In genomic region chr13:44879452-44880058, GRCh38 we compare ENCODE assay signal across 8 cellular contexts.
A peak's percentile ranks its signal among the peaks of the same experiment; 100 is the strongest.
DNase-seq lines count a peak whose midpoint lies in the region; ATAC-seq and TF ChIP-seq lines count a peak whose summit lies in the region.

No MANE protein-coding gene starts in this region.

- DNase-seq in AG04450 (ENCODE audit: low read depth, low spot score) = no peak
- DNase-seq in RPMI7951 (ENCODE audit: low read depth) = peak; percentile 57
- peak; percentile 72 for DNase-seq in fibroblast of the aortic adventitia (ENCODE audit: low read depth)
- DNase-seq in upper lobe of left lung = peak in 1 of 2 donors; percentile 34
- no peak for DNase-seq in OCI-M2 (lab: John Stamatoyannopoulos, UW; ENCODE audit: unreplicated experiment)

- no peaks in the 10 kb centered on the region for H3K4me1 ChIP-seq in upper lobe of left lung

- H3K27ac ChIP-seq in AG04450 (ENCODE audit: low read depth, low read length) (no peak overlapping the region), upper lobe of left lung (no peak overlapping the region)

- H3K9me3 ChIP-seq in AG04450 (ENCODE audit: control insufficient read depth, insufficient read depth, low read length) = peaks cover 11% of the 10 kb centered on the region
- no peaks in the 10 kb centered on the region for H3K9me3 ChIP-seq in upper lobe of left lung

- H3K4me3 ChIP-seq in AG04450 (ENCODE audit: low read depth, low read length) = no peak overlapping the region
- H3K4me3 ChIP-seq in GM12875 (ENCODE audit: low read depth, low read length) = no peak overlapping the region
- H3K4me3 ChIP-seq in fibroblast of the aortic adventitia (ENCODE audit: low read depth, low read length) = no peak overlapping the region
- no peak overlapping the region for H3K4me3 ChIP-seq in upper lobe of left lung

- TF ChIP-seq CTCF in AG04450 (IDR thresholded peaks at IDR 0.05; ENCODE audit: low read depth, low read length) (peak; percentile 43), GM12875 (IDR thresholded peaks at IDR 0.05; ENCODE audit: borderline replicate concordance, insufficient read depth, low read depth, low read length) (peak; percentile 61), fibroblast of the aortic adventitia (IDR thresholded peaks at IDR 0.05; ENCODE audit: insufficient read depth, low read length) (peak; percentile 61), upper lobe of left lung (IDR thresholded peaks at IDR 0.05) (peak in 4 of 6 experiments; percentile 16 to 47 (median 30))

- ATAC-seq in upper lobe of left lung (ENCODE audit: low FRiP score in 2 of 2) = no peak
- no peak for ATAC-seq in HG02763 (IDR thresholded peaks at IDR 0.05; ENCODE audit: unreplicated experiment)
- ATAC-seq in HG03565 (IDR thresholded peaks at IDR 0.05; ENCODE audit: unreplicated experiment) = no peak

- TF ChIP-seq EP300 in upper lobe of left lung (IDR thresholded peaks at IDR 0.05) = no peak

- POLR2A ChIA-PET in AG04450 (lab: Yijun Ruan, JAX) = no interaction called here

- no peak for TF ChIP-seq POLR2A in upper lobe of left lung (IDR thresholded peaks at IDR 0.05)

- H3K27me3 ChIP-seq in AG04450 (ENCODE audit: control insufficient read depth, insufficient read depth, low read length) = no peaks in the 10 kb centered on the region
- no peaks in the 10 kb centered on the region for H3K27me3 ChIP-seq in upper lobe of left lung

- CTCF ChIA-PET in AG04450 (lab: Charles Lee) = interaction anchor here (2.5 kb wide), 1 partner anchor 396 kb away, joined by 12 read pairs; no protein-coding TSS in a partner anchor

- no peaks in the 10 kb centered on the region for H3K36me3 ChIP-seq in upper lobe of left lung

- 86 to 89% methylated on average over 5 of the region's 5 CpGs for WGBS in upper lobe of left lung, 2 donors

Comparison
In these comparisons a context has a peak if more than half of its experiments do, and no peak if none do; other contexts are left out.
1. DNase-seq: peak in RPMI7951 (single experiment) and fibroblast of the aortic adventitia (single experiment); none in AG04450 (single experiment) and OCI-M2 (single experiment).
2. Peak in every context shown above with its lines, with median percentiles within 50 percentile points of each other: CTCF ChIP-seq.